In the genomic region with DNA sequence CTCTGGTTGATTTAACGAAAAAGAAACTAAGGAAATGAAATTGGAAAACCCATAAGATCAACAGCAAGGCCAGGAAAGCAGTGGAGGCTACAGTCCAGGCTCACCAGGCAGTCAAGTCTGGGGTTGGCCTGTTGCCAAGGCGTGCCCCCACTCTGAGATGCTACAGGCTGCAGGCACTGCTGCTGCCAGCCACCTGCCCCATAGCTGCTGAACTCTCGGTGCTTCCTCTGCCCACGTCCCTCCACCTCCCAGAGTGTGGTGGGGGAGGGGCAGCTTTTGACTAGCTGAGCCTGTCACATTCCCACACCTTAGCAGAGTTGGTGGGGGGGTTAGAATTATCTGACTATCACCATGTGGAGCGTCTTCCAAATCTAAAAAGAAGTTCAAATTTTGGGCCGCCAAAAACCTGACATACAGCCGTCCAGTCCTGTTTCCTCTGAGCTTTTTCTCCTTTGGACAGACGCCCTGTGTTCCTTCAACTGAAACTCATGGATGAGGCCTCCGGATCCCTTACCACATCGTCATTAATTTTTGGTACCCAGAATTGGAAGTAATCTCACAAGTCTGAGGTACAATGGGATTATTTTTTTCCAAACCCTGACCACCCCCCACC, we compare ENCODE assay signal across 13 cellular contexts. TPM values are rescaled to one million over a fixed set of nuclear protein-coding genes. Genes with fewer than 3 reads are reported as not detected.
DNase-seq lines count a peak whose midpoint lies in the region; ATAC-seq, FAIRE-seq and TF ChIP-seq lines count a peak whose summit lies in the region.
"Had no signal": no experiment of that assay in that cellular context is flagged by ENCODE, and none has a peak within 500 bp of the region (broad histone marks: within the 10 kb centered on the region; RNA-seq: fewer than 3 reads in every experiment).

No MANE protein-coding gene starts in this region.

- POLR2A ChIA-PET in A549 (lab: Yijun Ruan, JAX) = no interaction called here
- POLR2A ChIA-PET in PC-9 (lab: Charles Lee; ENCODE audit: unreplicated experiment) = no interaction called here

- H3K4me3 ChIP-seq in A549 (no peak overlapping the region), PC-9 (no peak overlapping the region; the same call in 1 of the 2 replicates)
- H3K4me3 ChIP-seq: adrenal gland had no signal

- no peaks in the 10 kb centered on the region for H4K20me1 ChIP-seq in PC-9 (ENCODE audit: insufficient read depth)

- H3K4me1 ChIP-seq in A549 (peaks cover 14% of the 10 kb centered on the region), PC-9 (replicated peaks; ENCODE audit: insufficient read depth) (peaks cover 48% of the 10 kb centered on the region)

- no peaks in the 10 kb centered on the region for H3K36me3 ChIP-seq in PC-9 (ENCODE audit: low read depth)
- H3K36me3 ChIP-seq: adrenal gland had no signal

- TF ChIP-seq EP300 in A549 (IDR thresholded peaks at IDR 0.05) = no peak

- peaks cover 30% of the 10 kb centered on the region for H3F3A ChIP-seq in PC-9 (ENCODE audit: insufficient read depth, low read depth)

- FAIRE-seq in A549 (lab: Jason Lieb, UNC) = no peak
- FAIRE-seq: frontal cortex had no signal

- H3K9me3 ChIP-seq in A549 = no peaks in the 10 kb centered on the region
- no peaks in the 10 kb centered on the region for H3K9me3 ChIP-seq in PC-9 (ENCODE audit: insufficient read depth, low read depth)
- H3K9me3 ChIP-seq: adrenal gland had no signal

- no peak overlapping the region for H2AFZ ChIP-seq in PC-9

- peaks cover 28% of the 10 kb centered on the region for H3K27me3 Mint-ChIP-seq in T-helper 2 cell treated with Interferon-gamma antibody and Interleukin-4, amounts not matched to agents 5 μg/mL and 100 μg/mL, for 36 hours (ENCODE audit: low read depth)

- peak overlapping the region in 1 of 2 experiments; percentile 22; a peak in 2 of 6 replicates for H3K27ac ChIP-seq in A549
- H3K27ac ChIP-seq in PC-9 = peak overlapping the region; percentile 81
- H3K27ac ChIP-seq: adrenal gland had no signal

- peaks cover 15% of the 10 kb centered on the region for H3K4me1 Mint-ChIP-seq in T-helper 2 cell treated with Interferon-gamma antibody and Interleukin-4, amounts not matched to agents 5 μg/mL and 100 μg/mL, for 36 hours (ENCODE audit: low read depth)

- peaks cover 7% of the 10 kb centered on the region for H3K79me2 ChIP-seq in PC-9 (ENCODE audit: low read depth)

- peaks cover under 1% of the 10 kb centered on the region for H3K36me3 Mint-ChIP-seq in T-helper 2 cell treated with Interferon-gamma antibody and Interleukin-4, amounts not matched to agents 5 μg/mL and 100 μg/mL, for 36 hours (ENCODE audit: low read depth)

- ATAC-seq in A549 (no peak), GM19351 (IDR thresholded peaks at IDR 0.05; ENCODE audit: unreplicated experiment) (no peak)
- ATAC-seq: stimulated activated naive CD8-positive, alpha-beta T cell treated with anti-CD3 and anti-CD28 coated beads, Interleukin-15, amount 100 ng/mL, for 72 hours had no signal

- TF ChIP-seq CTCF in A549 (IDR thresholded peaks at IDR 0.05) (no peak), PC-9 (conservative IDR thresholded peaks at IDR 0.05) (no peak)

- no peak overlapping the region for H3K4me3 Mint-ChIP-seq in T-helper 2 cell treated with Interferon-gamma antibody and Interleukin-4, amounts not matched to agents 5 μg/mL and 100 μg/mL, for 36 hours
- H3K4me3 Mint-ChIP-seq: stimulated activated naive CD8-positive, alpha-beta T cell treated with anti-CD3 and anti-CD28 coated beads, Interleukin-15, amount 100 ng/mL, for 72 hours had no signal

- no peak for TF ChIP-seq RAD21 in A549 (conservative IDR thresholded peaks at IDR 0.05 in 1 of 2, IDR thresholded peaks at IDR 0.05 in 1 of 2)

- H3K27me3 ChIP-seq in PC-9 (ENCODE audit: insufficient read depth, low read depth) = no peaks in the 10 kb centered on the region
- H3K27me3 ChIP-seq: adrenal gland had no signal

- H3K4me2 ChIP-seq in A549 (peak overlapping the region; percentile 53), PC-9 (peak overlapping the region; percentile 74)

- CTCF ChIA-PET in A549 (lab: Yijun Ruan, JAX) = interaction anchor here (0.9 to 6.8 kb wide), 2 partner anchors 90 to 384 kb away, joined by 3 to 110 read pairs; no protein-coding TSS in a partner anchor
- CTCF ChIA-PET in PC-9 (lab: Charles Lee) = no interaction called here

- 32% methylated on average over 10 of the region's 10 CpGs for WGBS in A549 (ENCODE audit: missing lambda C conversion rate)

- TSS peak; percentile 33 for BruUV-seq in PC-9 (replicated peaks; lab: Mats Ljungman, UMichigan)

- no peaks in the 10 kb centered on the region for H3K9me2 ChIP-seq in PC-9 (ENCODE audit: insufficient read depth)

- H3K27ac Mint-ChIP-seq in T-helper 2 cell treated with Interferon-gamma antibody and Interleukin-4, amounts not matched to agents 5 μg/mL and 100 μg/mL, for 36 hours = no peak overlapping the region

- DNase-seq in A549 (ENCODE audit: low read depth in 1 of 2, low spot score in 1 of 2) (no peak), COR-L47 (lab: John Stamatoyannopoulos, UW) (peak; percentile 38), PC-9 (peak in 1 of 2 experiments; percentile 49), iris pigment epithelial cell (ENCODE audit: low read depth) (peak; percentile 22), ecto neural progenitor cell (ENCODE audit: low spot score) (no peak), SKM-1 treated with dmso at 0.1 percent for 144 hours (lab: John Stamatoyannopoulos, UW; ENCODE audit: unreplicated experiment) (no peak)
- DNase-seq in T-helper 2 cell treated with Interferon-gamma antibody and Interleukin-4, amounts not matched to agents 5 μg/mL and 100 μg/mL, for 36 hours (ENCODE audit: low spot score) = no peak
- DNase-seq: stimulated activated CD4-positive, alpha-beta T cell treated with anti-CD3 and anti-CD28 coated beads, Interleukin-2, amount 100 ng/mL, for 48 hours; stimulated activated naive CD8-positive, alpha-beta T cell treated with anti-CD3 and anti-CD28 coated beads, Interleukin-15, amount 100 ng/mL, for 72 hours; T-helper 2 cell had no signal

- intact Hi-C loops in PC-9 (cut with micrococcal nuclease; ENCODE audit: unreplicated experiment) = loop anchor here (1.0 to 10.0 kb wide), 7 partner anchors 112 to 612 kb away; no protein-coding TSS in a partner anchor

- H3K9me3 Mint-ChIP-seq in T-helper 2 cell treated with Interferon-gamma antibody and Interleukin-4, amounts not matched to agents 5 μg/mL and 100 μg/mL, for 36 hours = no peaks in the 10 kb centered on the region
- H3K9me3 Mint-ChIP-seq: stimulated activated naive CD8-positive, alpha-beta T cell treated with anti-CD3 and anti-CD28 coated beads, Interleukin-15, amount 100 ng/mL, for 72 hours had no signal

- no peak for TF ChIP-seq POLR2A in A549 (IDR thresholded peaks at IDR 0.05; ENCODE audit: low read length)

TF ChIP-seq in A549, 52 proteins besides CTCF, POLR2A, EP300 and RAD21:
- TF ChIP-seq SREBF2 (IDR thresholded peaks at IDR 0.05) (no peak), NR3C1 (IDR thresholded peaks at IDR 0.05) (no peak), ZSCAN20 (CRISPR knock-in tag; IDR thresholded peaks at IDR 0.05) (no peak), POLR2AphosphoS2 (conservative IDR thresholded peaks at IDR 0.05; ENCODE audit: low read length) (no peak), HDAC2 (IDR thresholded peaks at IDR 0.05) (no peak), EHMT2 (IDR thresholded peaks at IDR 0.05; ENCODE audit: low read depth) (no peak), ZNF302 (CRISPR knock-in tag; IDR thresholded peaks at IDR 0.05) (no peak), CHD2 (IDR thresholded peaks at IDR 0.05; ENCODE audit: low read length, partially characterized antibody) (no peak), RNF2 (IDR thresholded peaks at IDR 0.05; ENCODE audit: borderline replicate concordance, low read depth) (no peak), JUN (IDR thresholded peaks at IDR 0.05) (no peak), MAFK (IDR thresholded peaks at IDR 0.05; ENCODE audit: partially characterized antibody) (no peak), HOXB5 (CRISPR knock-in tag; IDR thresholded peaks at IDR 0.05) (no peak), ZFP36 (IDR thresholded peaks at IDR 0.05; ENCODE audit: borderline replicate concordance, partially characterized antibody) (no peak), CBX8 (IDR thresholded peaks at IDR 0.05) (no peak), KDM5A (IDR thresholded peaks at IDR 0.05) (no peak), PHF8 (IDR thresholded peaks at IDR 0.05; ENCODE audit: borderline replicate concordance, low read depth) (no peak), TP53 (CRISPR knock-in tag; IDR thresholded peaks at IDR 0.05) (no peak), FOSB (CRISPR knock-in tag; IDR thresholded peaks at IDR 0.05) (no peak), FOSL2 (IDR thresholded peaks at IDR 0.05) (no peak), FOSL2 (CRISPR knock-in tag; IDR thresholded peaks at IDR 0.05) (no peak)
- TF ChIP-seq, protein P1, sequence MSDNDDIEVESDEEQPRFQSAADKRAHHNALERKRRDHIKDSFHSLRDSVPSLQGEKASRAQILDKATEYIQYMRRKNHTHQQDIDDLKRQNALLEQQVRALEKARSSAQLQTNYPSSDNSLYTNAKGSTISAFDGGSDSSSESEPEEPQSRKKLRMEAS (IDR thresholded peaks at IDR 0.05) = no peak

RNA-seq across cellular contexts. Expression of gene SH3RF3, which starts 3.9 kb away (rescaled TPM):
- polyA plus RNA-seq in A549 (2011; rRNA removed) = 0.04 and 0.07 TPM in 2 replicates
- 0.04 and 0.13 TPM in 2 replicates for polyA plus RNA-seq in A549 (2012; cell fraction: cytosol; rRNA removed)
- polyA plus RNA-seq in A549 (2012; cell fraction: nucleus; rRNA removed) = 0.12 and 0.21 TPM in 2 replicates
- polyA plus RNA-seq in A549 (2017; fragmentation: RNase III; extraction: RNeasy Plus Mini Kit Qiagen cat#74134 plus additional on column Dnase treatment) = 0.21 to 0.26 TPM (median 0.21 TPM) in 3 replicates
- 0.05 and 0.17 TPM in 2 replicates for polyA minus RNA-seq in A549 (2011; rRNA and poly(A)+ RNA removed)
- total RNA-seq in PC-9 (2021) = 4.9 and 6.1 TPM in 2 replicates

Comparison
In these comparisons a context has a peak if more than half of its experiments do, and no peak if none do; other contexts are left out.
1. DNase-seq: peak in COR-L47 (single experiment) and iris pigment epithelial cell (single experiment); none in A549 (0 of 2), ecto neural progenitor cell (single experiment), T-helper 2 cell treated with Interferon-gamma antibody and Interleukin-4, amounts not matched to agents 5 μg/mL and 100 μg/mL, for 36 hours (single experiment) and SKM-1 treated with dmso at 0.1 percent for 144 hours (single experiment).